In genomic region chr12:116919247-116919671, GRCh38 we compare ENCODE assay signal across 17 cellular contexts. TPM values are rescaled to one million over a fixed set of nuclear protein-coding genes. Genes with fewer than 3 reads are reported as not detected.
DNase-seq lines count a peak whose midpoint lies in the region; ATAC-seq and TF ChIP-seq lines count a peak whose summit lies in the region.
"Had no signal": no experiment of that assay in that cellular context is flagged by ENCODE, and none has a peak within 500 bp of the region (broad histone marks: within the 10 kb centered on the region; RNA-seq: fewer than 3 reads in every experiment).

No MANE protein-coding gene starts in this region.

- H3K4me3 ChIP-seq in Karpas-422 (ENCODE audit: low read length): peak overlapping the region; percentile 34; the same call in 1 of the 2 replicates
- no peak overlapping the region for H3K4me3 ChIP-seq in mesendoderm (ENCODE audit: low read length)
- H3K4me3 ChIP-seq in brain microvascular endothelial cell (ENCODE audit: low read depth, low read length): no peak overlapping the region

- no peak overlapping the region for H3K23ac ChIP-seq in mesendoderm (ENCODE audit: low read length)

- no peak for DNase-seq in CD4-positive, alpha-beta T cell
- DNase-seq in Karpas-422 (peak; percentile 88), OCI-M1 (lab: John Stamatoyannopoulos, UW) (peak; percentile 95), mesendoderm (peak; percentile 28), brain microvascular endothelial cell (no peak), foreskin melanocyte (no peak), glomerular visceral epithelial cell (ENCODE audit: extremely low spot score) (no peak), GOT3 (lab: John Stamatoyannopoulos, UW) (no peak)
- DNase-seq: activated CD4-positive, alpha-beta T cell treated with anti-CD3 and anti-CD28 coated beads, Interleukin-2, amount 50 U/mL, for 48 hours; caudate nucleus; midbrain; NK-92 treated with Interleukin-12 subunit alpha and Interleukin-12 subunit beta, amount 100 ng/mL, for 24 hours; stimulated activated CD4-positive, alpha-beta T cell treated with anti-CD3 and anti-CD28 coated beads, Interleukin-2, amount 100 ng/mL, for 24 hours; T-cell had no signal

- H2BK120ac ChIP-seq in mesendoderm (ENCODE audit: low read depth, low read length): no peak overlapping the region

- H2AK5ac ChIP-seq in mesendoderm (ENCODE audit: low read length): no peak overlapping the region

- WGBS in mesendoderm (ENCODE audit: extremely low coverage, insufficient coverage, low lambda C conversion rate): no CpG with 5 or more reads among the region's 4 CpGs

- H4K8ac ChIP-seq in mesendoderm (ENCODE audit: low read depth, low read length): no peak overlapping the region

- no peak overlapping the region for H2AFZ ChIP-seq in Karpas-422 (ENCODE audit: low read length)

- no peaks in the 10 kb centered on the region for H3K27me3 ChIP-seq in CD4-positive, alpha-beta T cell (ENCODE audit: control insufficient read depth, insufficient read depth, low read length)
- H3K27me3 ChIP-seq in Karpas-422 (ENCODE audit: low read length) (no peaks in the 10 kb centered on the region), mesendoderm (ENCODE audit: insufficient read depth, low read length, poor library complexity) (no peaks in the 10 kb centered on the region), brain microvascular endothelial cell (replicated peaks) (no peaks in the 10 kb centered on the region)

- H3K18ac ChIP-seq in mesendoderm (ENCODE audit: low read length): no peak overlapping the region

- peaks cover 6% of the 10 kb centered on the region for H3K79me1 ChIP-seq in mesendoderm (ENCODE audit: low read length)

- H2BK5ac ChIP-seq in mesendoderm (ENCODE audit: low read length): no peak overlapping the region

- TF ChIP-seq CTCF in CD4-positive, alpha-beta T cell (IDR thresholded peaks at IDR 0.05): no peak
- TF ChIP-seq CTCF in brain microvascular endothelial cell (IDR thresholded peaks at IDR 0.05; ENCODE audit: low read depth, low read length, missing control alignments): no peak

- no peaks in the 10 kb centered on the region for H4K20me1 ChIP-seq in Karpas-422 (ENCODE audit: insufficient read depth, low read depth, low read length)

- H3K36me3 ChIP-seq in Karpas-422 (ENCODE audit: insufficient read depth, low read length) (peaks cover 5% of the 10 kb centered on the region; the same call in 1 of the 2 replicates), mesendoderm (ENCODE audit: control insufficient read depth, insufficient read depth, low read length) (no peaks in the 10 kb centered on the region), brain microvascular endothelial cell (replicated peaks) (no peaks in the 10 kb centered on the region)

- no peak overlapping the region for H3K4me3 Mint-ChIP-seq in CD4-positive, alpha-beta T cell
- H3K4me3 Mint-ChIP-seq: CD14-positive monocyte; stimulated activated effector memory CD8-positive, alpha-beta T cell treated with anti-CD3 and anti-CD28 coated beads, Interleukin-12 subunit alpha, Interleukin-12 subunit beta, amount 100 ng/mL, for 72 hours had no signal

- CTCF ChIA-PET in CD4-positive, alpha-beta T cell (lab: Charles Lee): no interaction called here

- no peaks in the 10 kb centered on the region for H3K9me2 ChIP-seq in Karpas-422 (replicated peaks; ENCODE audit: insufficient read depth, low read length)

- H3K27ac ChIP-seq in CD4-positive, alpha-beta T cell (ENCODE audit: low read depth, low read length): no peak overlapping the region
- H3K27ac ChIP-seq in Karpas-422 (ENCODE audit: low read length) (peak overlapping the region; percentile 84), mesendoderm (ENCODE audit: low read depth, low read length) (no peak overlapping the region), brain microvascular endothelial cell (no peak overlapping the region)

- POLR2A ChIA-PET in CD4-positive, alpha-beta T cell (lab: Charles Lee): no interaction called here

- no peak overlapping the region for H2BK15ac ChIP-seq in mesendoderm (replicated peaks; ENCODE audit: low read depth)

- H3K79me2 ChIP-seq in Karpas-422 (ENCODE audit: low read length): peaks cover 86% of the 10 kb centered on the region
- H3K79me2 ChIP-seq in mesendoderm (ENCODE audit: control insufficient read depth, insufficient read depth, low read length): peaks cover under 1% of the 10 kb centered on the region

- no peaks in the 10 kb centered on the region for H3K9me3 Mint-ChIP-seq in CD4-positive, alpha-beta T cell
- H3K9me3 Mint-ChIP-seq: stimulated activated effector memory CD8-positive, alpha-beta T cell treated with anti-CD3 and anti-CD28 coated beads, Interleukin-12 subunit alpha, Interleukin-12 subunit beta, amount 100 ng/mL, for 72 hours; T-cell had no signal

- peaks cover 16% of the 10 kb centered on the region for H3K36me3 Mint-ChIP-seq in CD4-positive, alpha-beta T cell (ENCODE audit: low read depth)

- no peaks in the 10 kb centered on the region for H3K9me3 ChIP-seq in CD4-positive, alpha-beta T cell (ENCODE audit: control insufficient read depth, low read length)
- H3K9me3 ChIP-seq in Karpas-422 (ENCODE audit: low read length): no peaks in the 10 kb centered on the region

- no peaks in the 10 kb centered on the region for H3K27me3 Mint-ChIP-seq in CD4-positive, alpha-beta T cell
- H3K27me3 Mint-ChIP-seq: T-cell had no signal

- H3K4me1 ChIP-seq in Karpas-422 (ENCODE audit: low read length): peaks cover 70% of the 10 kb centered on the region
- H3K4me1 ChIP-seq in mesendoderm (ENCODE audit: control insufficient read depth, low read depth, low read length): peaks cover 3% of the 10 kb centered on the region

- H3K56ac ChIP-seq in mesendoderm (ENCODE audit: low read length): no peak overlapping the region

- H4K5ac ChIP-seq in mesendoderm (ENCODE audit: low read length): no peak overlapping the region

- in situ Hi-C loops in brain microvascular endothelial cell (cut with HindIII; ENCODE audit: low pct_ligation_motif_present, low sequenced_read_pairs): no loop called here

- H3K9ac ChIP-seq in Karpas-422 (ENCODE audit: low read length) (peak overlapping the region; percentile 50), mesendoderm (ENCODE audit: low read length) (no peak overlapping the region)

- ATAC-seq in CD4-positive, alpha-beta T cell (ENCODE audit: poor library complexity): no peak
- ATAC-seq: esophagus mucosa; stimulated activated effector memory CD8-positive, alpha-beta T cell treated with anti-CD3 and anti-CD28 coated beads, Interleukin-12 subunit alpha, Interleukin-12 subunit beta, amount 100 ng/mL, for 72 hours; T-cell had no signal

- peak overlapping the region; percentile 62 for H3K4me2 ChIP-seq in Karpas-422 (ENCODE audit: low read depth, low read length, poor library complexity, severe bottlenecking)
- no peak overlapping the region for H3K4me2 ChIP-seq in mesendoderm (ENCODE audit: low read length)

- H3K4me1 Mint-ChIP-seq in CD4-positive, alpha-beta T cell (ENCODE audit: low read depth): peaks cover 83% of the 10 kb centered on the region

- peak overlapping the region; percentile 60 for H3K27ac Mint-ChIP-seq in CD4-positive, alpha-beta T cell
- H3K27ac Mint-ChIP-seq: stimulated activated effector memory CD8-positive, alpha-beta T cell treated with anti-CD3 and anti-CD28 coated beads, Interleukin-12 subunit alpha, Interleukin-12 subunit beta, amount 100 ng/mL, for 72 hours had no signal

- intact Hi-C loops in CD4-positive, alpha-beta T cell (cut with DNase I, micrococcal nuclease): no loop called here

- H3K4ac ChIP-seq in mesendoderm (ENCODE audit: low read depth, low read length): no peak overlapping the region

RNA-seq across cellular contexts. Expression of gene FBXW8, which starts 8.5 kb away (rescaled TPM):
- total RNA-seq in CD4-positive, alpha-beta T cell: 1 to 10 TPM; 6.6 to 7.3 TPM
- 34.8 TPM in 2 replicates for total RNA-seq in Karpas-422 (2014; rRNA removed; shearing (Covaris generic); ENCODE audit: low replicate concordance)
- 7.6 TPM for polyA plus RNA-seq in mesendoderm (2013, experiment 1 of 2)
- 7.6 TPM for polyA plus RNA-seq in mesendoderm (2013, experiment 2 of 2)

RNA-seq across cellular contexts. Expression of gene HRK, which starts 38.0 kb away (rescaled TPM):
- total RNA-seq in CD4-positive, alpha-beta T cell: not detected
- 0.94 and 1.2 TPM in 2 replicates for total RNA-seq in Karpas-422 (2014; rRNA removed; shearing (Covaris generic); ENCODE audit: low replicate concordance)
- 0.59 TPM for polyA plus RNA-seq in mesendoderm (2013, experiment 1 of 2)
- 0.62 TPM for polyA plus RNA-seq in mesendoderm (2013, experiment 2 of 2)
- polyA plus RNA-seq: CD14-positive monocyte had no signal

Comparison
In these comparisons a context has a peak if more than half of its experiments do, and no peak if none do; other contexts are left out.
1. DNase-seq: peak in Karpas-422 (single experiment), OCI-M1 (single experiment) and mesendoderm (single experiment); none in CD4-positive, alpha-beta T cell (0 of 10), brain microvascular endothelial cell (single experiment), foreskin melanocyte (single experiment), glomerular visceral epithelial cell (single experiment) and GOT3 (single experiment).